ENCODE assay signal across 8 cellular contexts in the genomic region with DNA sequence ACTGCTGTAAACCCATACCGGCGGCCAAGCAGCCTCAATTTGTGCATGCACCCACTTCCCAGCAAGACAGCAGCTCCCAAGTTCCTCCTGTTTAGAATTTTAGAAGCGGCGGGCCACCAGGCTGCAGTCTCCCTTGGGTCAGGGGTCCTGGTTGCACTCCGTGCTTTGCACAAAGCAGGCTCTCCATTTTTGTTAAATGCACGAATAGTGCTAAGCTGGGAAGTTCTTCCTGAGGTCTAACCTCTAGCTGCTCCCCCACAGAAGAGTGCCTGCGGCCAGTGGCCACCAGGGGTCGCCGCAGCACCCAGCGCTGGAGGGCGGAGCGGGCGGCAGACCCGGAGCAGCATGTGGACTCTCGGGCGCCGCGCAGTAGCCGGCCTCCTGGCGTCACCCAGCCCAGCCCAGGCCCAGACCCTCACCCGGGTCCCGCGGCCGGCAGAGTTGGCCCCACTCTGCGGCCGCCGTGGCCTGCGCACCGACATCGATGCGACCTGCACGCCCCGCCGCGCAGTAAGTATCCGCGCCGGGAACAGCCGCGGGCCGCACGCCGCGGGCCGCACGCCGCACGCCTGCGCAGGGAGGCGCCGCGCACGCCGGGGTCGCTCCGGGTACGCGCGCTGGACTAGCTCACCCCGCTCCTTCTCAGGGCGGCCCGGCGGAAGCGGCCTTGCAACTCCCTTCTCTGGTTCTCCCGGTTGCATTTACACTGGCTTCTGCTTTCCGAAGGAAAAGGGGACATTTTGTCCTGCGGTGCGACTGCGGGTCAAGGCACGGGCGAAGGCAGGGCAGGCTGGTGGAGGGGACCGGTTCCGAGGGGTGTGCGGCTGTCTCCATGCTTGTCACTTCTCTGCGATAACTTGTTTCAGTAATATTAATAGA. TPM values are rescaled to one million over a fixed set of nuclear protein-coding genes. Genes with fewer than 3 reads are reported as not detected.
A peak's percentile ranks its signal among the peaks of the same experiment; 100 is the strongest.
DNase-seq lines count a peak whose midpoint lies in the region; ATAC-seq, FAIRE-seq and TF ChIP-seq lines count a peak whose summit lies in the region.

A gene (plus strand): TSS at position 315 of the 879 bp plus-strand sequence. CDS start 31 bp downstream, at position 346.

- in situ Hi-C loops in HepG2 (cut with HindIII; ENCODE audit: extremely low pct_ligation_motif_present, low pct_unique_long_range_greater_than_20kb) = no loop called here

- no peaks in the 10 kb centered on the region; the same call in 1 of the 2 replicates for H4K20me1 ChIP-seq in HepG2 (ENCODE audit: insufficient read depth, low read length)

- DNase-seq in AG09319 (ENCODE audit: extremely low read depth, low read depth) (peak; percentile 64), NCI-H460 (ENCODE audit: extremely low read depth, low read depth) (peak; percentile 70), dedifferentiated amniotic fluid mesenchymal stem cell (ENCODE audit: extremely low spot score) (peak; percentile 62), HepG2 (ENCODE audit: low spot score) (peak; percentile 61)
- DNase-seq in activated CD4-positive, alpha-beta T cell treated with anti-CD3 and anti-CD28 coated beads, Interleukin-2, amount 10 ng/mL, durations not matched to agents 7 days and 5 days = peak; percentile 79
- peak; percentile 84 for DNase-seq in stimulated activated CD4-positive, alpha-beta T cell treated with anti-CD3 and anti-CD28 coated beads, Interleukin-4, amount 100 ng/mL, for 1 hour

- peak; percentile 89 for TF ChIP-seq RAD21 in HepG2 (CRISPR knock-in tag; IDR thresholded peaks at IDR 0.05)

- peak; percentile 55 to 64 for TF ChIP-seq POLR2A in HepG2 (IDR thresholded peaks at IDR 0.05; ENCODE audit: insufficient read depth in 1 of 2, low read depth in 2 of 2, low read length in 2 of 2)

- peak within 1 kb of the TSS; percentile 82 for H3K9ac ChIP-seq in HepG2 (ENCODE audit: insufficient read depth, low read depth, low read length)

- no peaks in the 10 kb centered on the region for H3K27me3 ChIP-seq in HepG2 (ENCODE audit: control insufficient read depth in 1 of 2, insufficient read depth in 2 of 2, low read length in 2 of 2)

- H2AFZ ChIP-seq in HepG2 (ENCODE audit: low read length) = no peak within 1 kb of the TSS

- POLR2A ChIA-PET in activated CD4-positive, alpha-beta T cell treated with anti-CD3 and anti-CD28 coated beads, Interleukin-2, amount 10 ng/mL, durations not matched to agents 7 days and 5 days (lab: Charles Lee) = no interaction called here
- POLR2A ChIA-PET in HepG2 (lab: Yijun Ruan, JAX) = interaction anchor here (0.9 to 1.4 kb wide), 6 partner anchors 69 to 188 kb away, joined by 4 to 5 read pairs (median 4); no protein-coding TSS in a partner anchor

- CTCF ChIA-PET in activated CD4-positive, alpha-beta T cell treated with anti-CD3 and anti-CD28 coated beads, Interleukin-2, amount 10 ng/mL, durations not matched to agents 7 days and 5 days (lab: Charles Lee) = interaction anchor here (0.5 to 2.8 kb wide), 33 partner anchors 10 to 1328 kb away, joined by 3 to 32 read pairs (median 5); no protein-coding TSS in a partner anchor
- CTCF ChIA-PET in HepG2 (lab: Yijun Ruan, JAX; ENCODE audit: low intra/inter-chr PET ratio, low total read pairs) = interaction anchor here (1.2 kb wide), 1 partner anchor 158 kb away, joined by 4 read pairs; no protein-coding TSS in a partner anchor

- peak within 1 kb of the TSS; percentile 87 for H3K4me3 Mint-ChIP-seq in activated CD4-positive, alpha-beta T cell treated with anti-CD3 and anti-CD28 coated beads, Interleukin-2, amount 10 ng/mL, durations not matched to agents 7 days and 5 days

- peak within 1 kb of the TSS; percentile 72 to 86 (median 82) for H3K4me3 ChIP-seq in HepG2 (replicated peaks in 1 of 3; ENCODE audit: insufficient read depth in 1 of 3, low read depth in 2 of 3, low read length in 3 of 3)

- no peaks in the 10 kb centered on the region for H3K27me3 Mint-ChIP-seq in activated CD4-positive, alpha-beta T cell treated with anti-CD3 and anti-CD28 coated beads, Interleukin-2, amount 10 ng/mL, durations not matched to agents 7 days and 5 days

- peaks cover 21% of the 10 kb centered on the region for H3K4me1 ChIP-seq in HepG2 (ENCODE audit: insufficient read depth, low read length)

- H3K27ac Mint-ChIP-seq in activated CD4-positive, alpha-beta T cell treated with anti-CD3 and anti-CD28 coated beads, Interleukin-2, amount 10 ng/mL, durations not matched to agents 7 days and 5 days = peak within 1 kb of the TSS; percentile 92

- ATAC-seq in GM18870 (IDR thresholded peaks at IDR 0.05; ENCODE audit: unreplicated experiment) = peak; percentile 84
- ATAC-seq in HG03108 (IDR thresholded peaks at IDR 0.05; ENCODE audit: unreplicated experiment) = peak; percentile 93
- peak; percentile 93 for ATAC-seq in HepG2

- H3K9me3 Mint-ChIP-seq in activated CD4-positive, alpha-beta T cell treated with anti-CD3 and anti-CD28 coated beads, Interleukin-2, amount 10 ng/mL, durations not matched to agents 7 days and 5 days = no peaks in the 10 kb centered on the region

- FAIRE-seq in HepG2 (lab: Jason Lieb, UNC) = no peak

- WGBS in HepG2 (ENCODE audit: low lambda C conversion rate) = under 1% methylated on average over 39 of the region's 75 CpGs

- peaks cover 44% of the 10 kb centered on the region for H3K79me2 ChIP-seq in HepG2 (ENCODE audit: insufficient read depth, low read length)

- peak within 1 kb of the TSS; percentile 89 for H3K4me2 ChIP-seq in HepG2 (ENCODE audit: low read depth, low read length)

- TF ChIP-seq CTCF in AG09319 (IDR thresholded peaks at IDR 0.05; ENCODE audit: low read depth, low read length) (peak; percentile 99), HepG2 (CRISPR knock-in tag; IDR thresholded peaks at IDR 0.05) (peak; percentile 96)

- TF ChIP-seq EP300 in HepG2 (IDR thresholded peaks at IDR 0.05; ENCODE audit: low read depth in 2 of 2, low read length in 2 of 2) (peak; percentile 33 to 45; a peak in 1 of 4 replicates), HepG2 (CRISPR knock-in tag; IDR thresholded peaks at IDR 0.05; ENCODE audit: borderline replicate concordance) (peak; percentile 35; the same call in 1 of the 2 replicates)

- H3K36me3 Mint-ChIP-seq in activated CD4-positive, alpha-beta T cell treated with anti-CD3 and anti-CD28 coated beads, Interleukin-2, amount 10 ng/mL, durations not matched to agents 7 days and 5 days (ENCODE audit: low read depth) = peaks cover 2% of the 10 kb centered on the region

- no peaks in the 10 kb centered on the region for H3K9me3 ChIP-seq in HepG2 (ENCODE audit: low read length)

- peaks cover 33% of the 10 kb centered on the region for H3K4me1 Mint-ChIP-seq in activated CD4-positive, alpha-beta T cell treated with anti-CD3 and anti-CD28 coated beads, Interleukin-2, amount 10 ng/mL, durations not matched to agents 7 days and 5 days

- peak within 1 kb of the TSS; percentile 86 for H3K27ac ChIP-seq in HepG2 (ENCODE audit: extremely low read length, insufficient read depth, low read length)

- BruUV-seq in HepG2 (replicated peaks; lab: Mats Ljungman, UMichigan) = TSS peak; percentile 53

- H3K36me3 ChIP-seq in HepG2 (replicated peaks in 1 of 2; ENCODE audit: control insufficient read depth in 1 of 2, insufficient read depth in 2 of 2, low read length in 2 of 2) = peaks cover 0 to 8% of the 10 kb centered on the region in 2 experiments; a peak in 1 of 5 replicates

- intact Hi-C loops in HepG2 (cut with micrococcal nuclease; ENCODE audit: unreplicated experiment) = no loop called here

TF ChIP-seq in HepG2, 621 proteins besides CTCF, POLR2A, EP300 and RAD21 (continues in another document):
- TF ChIP-seq ZSCAN21 (CRISPR knock-in tag; IDR thresholded peaks at IDR 0.05; ENCODE audit: borderline replicate concordance) (peak; percentile 83), ZNF7 (CRISPR knock-in tag; IDR thresholded peaks at IDR 0.05) (no peak), ZNF263 (CRISPR knock-in tag; IDR thresholded peaks at IDR 0.05) (0 out of 2 replicates have a peak, but pooled peaks have one; percentile 39)
- TF ChIP-seq, protein P1, sequence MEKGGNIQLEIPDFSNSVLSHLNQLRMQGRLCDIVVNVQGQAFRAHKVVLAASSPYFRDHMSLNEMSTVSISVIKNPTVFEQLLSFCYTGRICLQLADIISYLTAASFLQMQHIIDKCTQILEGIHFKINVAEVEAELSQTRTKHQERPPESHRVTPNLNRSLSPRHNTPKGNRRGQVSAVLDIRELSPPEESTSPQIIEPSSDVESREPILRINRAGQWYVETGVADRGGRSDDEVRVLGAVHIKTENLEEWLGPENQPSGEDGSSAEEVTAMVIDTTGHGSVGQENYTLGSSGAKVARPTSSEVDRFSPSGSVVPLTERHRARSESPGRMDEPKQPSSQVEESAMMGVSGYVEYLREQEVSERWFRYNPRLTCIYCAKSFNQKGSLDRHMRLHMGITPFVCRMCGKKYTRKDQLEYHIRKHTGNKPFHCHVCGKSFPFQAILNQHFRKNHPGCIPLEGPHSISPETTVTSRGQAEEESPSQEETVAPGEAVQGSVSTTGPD (CRISPR knock-in tag; IDR thresholded peaks at IDR 0.05) = no peak

RNA-seq across cellular contexts. Expression of the gene that starts here (rescaled TPM):
- 15.5 and 17.0 TPM in 2 replicates for total RNA-seq in NCI-H460 (2014; rRNA removed; shearing (Covaris generic))
- polyA plus RNA-seq in NCI-H460 (2014; cell fraction: nucleus; rRNA removed) = 7.2 TPM in 2 replicates
- 10 to 100 TPM; 27.2 to 32.0 TPM for total RNA-seq in activated CD4-positive, alpha-beta T cell treated with anti-CD3 and anti-CD28 coated beads, Interleukin-2, amount 10 ng/mL, durations not matched to agents 7 days and 5 days
- 24.1 and 30.0 TPM in 2 replicates for total RNA-seq in HepG2 (2016; rRNA removed; fragmentation: Illumina TruSeq; extraction: Trizol)
- 25.5 and 29.4 TPM in 2 replicates for total RNA-seq in HepG2 (2016; cell fraction: cytosol; rRNA removed; fragmentation: Illumina TruSeq; extraction: Trizol; ENCODE audit: low read depth)
- total RNA-seq in HepG2 (2016; cell fraction: insoluble cytoplasmic fraction; rRNA removed; fragmentation: Illumina TruSeq; extraction: Trizol) = 24.7 and 31.9 TPM in 2 replicates
- 28.9 and 35.6 TPM in 2 replicates for total RNA-seq in HepG2 (2016; cell fraction: membrane; rRNA removed; fragmentation: Illumina TruSeq; extraction: Trizol)
- 15.6 and 16.2 TPM in 2 replicates for total RNA-seq in HepG2 (2016; cell fraction: nucleus; rRNA removed; fragmentation: Illumina TruSeq; extraction: Trizol)
- 19.7 and 26.0 TPM in 2 replicates for polyA plus RNA-seq in HepG2 (2011; rRNA removed)
- 28.8 and 35.4 TPM in 2 replicates for polyA plus RNA-seq in HepG2 (2011; cell fraction: cytosol; rRNA removed)
- polyA plus RNA-seq in HepG2 (2011; cell fraction: nucleus; rRNA removed) = 8.9 and 9.0 TPM in 2 replicates
- polyA plus RNA-seq in HepG2 (2012) = 30.1 and 34.1 TPM in 2 replicates
- 109 and 135 TPM in 2 replicates for polyA plus RNA-seq in HepG2 (2016; cell fraction: cytosol; fragmentation: Illumina TruSeq; extraction: Trizol; ENCODE audit: low read depth)
- polyA plus RNA-seq in HepG2 (2016; cell fraction: insoluble cytoplasmic fraction; fragmentation: Illumina TruSeq; extraction: Trizol; ENCODE audit: low read depth) = 95.1 and 107 TPM in 2 replicates
- 101 and 113 TPM in 2 replicates for polyA plus RNA-seq in HepG2 (2016; cell fraction: membrane; fragmentation: Illumina TruSeq; extraction: Trizol; ENCODE audit: low read depth)
- polyA plus RNA-seq in HepG2 (2016; cell fraction: nucleus; fragmentation: Illumina TruSeq; extraction: Trizol; ENCODE audit: insufficient read depth, low read depth) = 51.3 and 52.8 TPM in 2 replicates
- polyA minus RNA-seq in HepG2 (2011; rRNA and poly(A)+ RNA removed; ENCODE audit: low replicate concordance) = 11.0 and 13.3 TPM in 2 replicates
- 8.1 and 11.8 TPM in 2 replicates for polyA minus RNA-seq in HepG2 (2011; cell fraction: cytosol; rRNA and poly(A)+ RNA removed)
- 12.6 and 14.2 TPM in 2 replicates for polyA minus RNA-seq in HepG2 (2011; cell fraction: nucleus; rRNA and poly(A)+ RNA removed)

Comparison
In these comparisons a context has a peak if more than half of its experiments do, and no peak if none do; other contexts are left out.
1. Peak in every context shown above with its lines: DNase-seq, ATAC-seq, H3K4me3 ChIP-seq and H3K27ac ChIP-seq.